In genomic region chr18:13658444-13659204, GRCh38 we compare ENCODE assay signal across 11 cellular contexts.
"Had no signal": no experiment of that assay in that cellular context is flagged by ENCODE, and none has a peak within 500 bp of the region (broad histone marks: within the 10 kb centered on the region; RNA-seq: fewer than 3 reads in every experiment).

No MANE protein-coding gene starts in this region.

- H3K36me3 ChIP-seq: prostate gland, thoracic aorta had no signal

- H3K4me3 ChIP-seq: prostate gland, stomach, thoracic aorta had no signal

- H3K9me3 ChIP-seq: prostate gland, stomach, thoracic aorta had no signal

- H3K27me3 ChIP-seq: stomach had no signal

- H3K4me1 ChIP-seq: prostate gland had no signal

- H3K27ac ChIP-seq: prostate gland, stomach, thoracic aorta had no signal

- ATAC-seq: natural killer cell treated with Interleukin-12 subunit alpha and Interleukin-12 subunit beta and Interleukin-15 and Interleukin-18, amount 100 ng/mL, for 72 hours had no signal

- DNase-seq: activated CD4-positive, alpha-beta T cell treated with anti-CD3 and anti-CD28 coated beads, Interleukin-2, amount 50 U/mL, for 4 hours; activated T-cell treated with anti-CD3 and anti-CD28 coated beads, Interleukin-2, amount 50 U/mL, for 72 hours; cortex of kidney; glutamatergic neuron; immature natural killer cell; nucleus accumbens; stimulated activated CD4-positive, alpha-beta T cell treated with anti-CD3 and anti-CD28 coated beads, Interleukin-12 subunit alpha, Interleukin-12 subunit beta, amount 100 ng/mL, for 4 hours; stomach had no signal
